ENCODE assay signal across 8 cellular contexts in the genomic region with DNA sequence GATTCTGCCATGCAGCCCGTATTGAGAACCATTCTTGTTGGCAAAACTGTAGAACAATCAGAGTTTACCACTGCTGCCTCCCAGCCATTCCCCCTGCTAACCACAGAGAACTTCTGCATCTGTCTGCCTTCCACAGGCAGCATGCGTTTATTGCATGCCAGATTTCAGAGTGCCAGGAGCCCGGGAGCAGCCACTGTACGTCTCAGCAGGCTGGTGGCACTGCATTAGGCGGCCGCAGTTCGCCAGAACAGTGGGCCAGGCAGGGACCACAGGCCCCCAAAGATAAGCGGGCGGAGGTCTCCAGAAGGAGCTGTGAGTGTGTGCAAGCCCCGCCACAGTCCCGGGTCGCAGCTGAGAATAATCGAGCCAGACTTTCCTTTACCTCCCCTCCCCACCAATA. TPM values are rescaled to one million over a fixed set of nuclear protein-coding genes. Genes with fewer than 3 reads are reported as not detected.
A peak's percentile ranks its signal among the peaks of the same experiment; 100 is the strongest.
DNase-seq lines count a peak whose midpoint lies in the region; ATAC-seq, FAIRE-seq and TF ChIP-seq lines count a peak whose summit lies in the region.

No MANE protein-coding gene starts in this region.

- FAIRE-seq in small intestine (lab: Jason Lieb, UNC): no peak
- no peak for FAIRE-seq in HTR-8/SVneo (lab: Jason Lieb, UNC)

- 10 to 29% (median 16%) methylated on average over 12 to 13 of the region's 13 CpGs for WGBS in small intestine, 3 donors

- H3K36me3 ChIP-seq in small intestine (ENCODE audit: control insufficient read depth in 2 of 2, insufficient read depth in 2 of 2, low read length in 2 of 2): no peaks in the 10 kb centered on the region

- no peaks in the 10 kb centered on the region for H3K9me3 ChIP-seq in small intestine (ENCODE audit: control insufficient read depth, low read depth)

- peak; percentile 34 for ATAC-seq in GM19023 (IDR thresholded peaks at IDR 0.05; ENCODE audit: unreplicated experiment)
- ATAC-seq in SK-N-SH treated with all-trans-retinoic acid at 6 μM for 48 hours: peak; percentile 88
- no peak for ATAC-seq in HG02763 (IDR thresholded peaks at IDR 0.05; ENCODE audit: unreplicated experiment)

- DNase-seq in AG04449 (ENCODE audit: low read depth, low spot score) (no peak), globus pallidus (ENCODE audit: low spot score) (peak; percentile 51), small intestine (peak; percentile 20), HTR-8/SVneo (ENCODE audit: insufficient read length, low spot score) (no peak), NCI-H2029 treated with DMSO at 0.1 percent for 48 hours (lab: John Stamatoyannopoulos, UW) (no peak)

- H3K4me3 ChIP-seq in AG04449 (ENCODE audit: low read depth, low read length) (peak overlapping the region; percentile 45), small intestine (ENCODE audit: low read depth in 1 of 2, low read length in 2 of 2) (peak overlapping the region in 1 of 2 donors; percentile 9)

- CTCF ChIA-PET in AG04449 (lab: Yijun Ruan, JAX): interaction anchor here (0.7 to 5.2 kb wide), 33 partner anchors 10 to 450 kb away, joined by 3 to 101 read pairs (median 5); a partner anchor contains a TSS

- TF ChIP-seq CTCF in AG04449 (IDR thresholded peaks at IDR 0.05; ENCODE audit: insufficient read depth, low read length, missing control alignments): no peak

- no peaks in the 10 kb centered on the region for H3K4me1 ChIP-seq in small intestine (ENCODE audit: control insufficient read depth in 2 of 2, insufficient read depth in 1 of 2, low read depth in 1 of 2, low read length in 1 of 2)

- H3K27me3 ChIP-seq in small intestine (ENCODE audit: control insufficient read depth in 2 of 2, insufficient read depth in 2 of 2, low read length in 2 of 2): no peaks in the 10 kb centered on the region

- H3K27ac ChIP-seq in small intestine (ENCODE audit: low read depth in 1 of 2, low read length in 1 of 2): no peak overlapping the region

- POLR2A ChIA-PET in AG04449 (lab: Yijun Ruan, JAX): interaction anchor here (0.5 kb wide), 1 partner anchor 513 kb away, joined by 3 read pairs; no protein-coding TSS in a partner anchor

TF ChIP-seq in SK-N-SH treated with all-trans-retinoic acid at 6 μM for 48 hours, 23 proteins besides CTCF, POLR2A, EP300 and RAD21:
- TF ChIP-seq CREB5 (CRISPR knock-in tag; IDR thresholded peaks at IDR 0.05; ENCODE audit: low read depth): no peak
- no peak for TF ChIP-seq CSDC2 (CRISPR knock-in tag; IDR thresholded peaks at IDR 0.05)
- no peak for TF ChIP-seq ZFP30 (CRISPR knock-in tag; IDR thresholded peaks at IDR 0.05)
- TF ChIP-seq ISL1 (CRISPR knock-in tag; IDR thresholded peaks at IDR 0.05): no peak
- no peak for TF ChIP-seq GLIS3 (CRISPR knock-in tag; IDR thresholded peaks at IDR 0.05)
- TF ChIP-seq ZNF8 (CRISPR knock-in tag; IDR thresholded peaks at IDR 0.05): no peak
- no peak for TF ChIP-seq ARNTL (CRISPR knock-in tag; IDR thresholded peaks at IDR 0.05; ENCODE audit: borderline replicate concordance, low read depth)
- no peak for TF ChIP-seq ZFP3 (CRISPR knock-in tag; IDR thresholded peaks at IDR 0.05)
- TF ChIP-seq, protein P1, sequence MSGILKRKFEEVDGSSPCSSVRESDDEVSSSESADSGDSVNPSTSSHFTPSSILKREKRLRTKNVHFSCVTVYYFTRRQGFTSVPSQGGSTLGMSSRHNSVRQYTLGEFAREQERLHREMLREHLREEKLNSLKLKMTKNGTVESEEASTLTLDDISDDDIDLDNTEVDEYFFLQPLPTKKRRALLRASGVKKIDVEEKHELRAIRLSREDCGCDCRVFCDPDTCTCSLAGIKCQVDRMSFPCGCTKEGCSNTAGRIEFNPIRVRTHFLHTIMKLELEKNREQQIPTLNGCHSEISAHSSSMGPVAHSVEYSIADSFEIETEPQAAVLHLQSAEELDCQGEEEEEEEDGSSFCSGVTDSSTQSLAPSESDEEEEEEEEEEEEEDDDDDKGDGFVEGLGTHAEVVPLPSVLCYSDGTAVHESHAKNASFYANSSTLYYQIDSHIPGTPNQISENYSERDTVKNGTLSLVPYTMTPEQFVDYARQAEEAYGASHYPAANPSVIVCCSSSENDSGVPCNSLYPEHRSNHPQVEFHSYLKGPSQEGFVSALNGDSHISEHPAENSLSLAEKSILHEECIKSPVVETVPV (CRISPR knock-in tag; IDR thresholded peaks at IDR 0.05): no peak
- TF ChIP-seq, protein P2, sequence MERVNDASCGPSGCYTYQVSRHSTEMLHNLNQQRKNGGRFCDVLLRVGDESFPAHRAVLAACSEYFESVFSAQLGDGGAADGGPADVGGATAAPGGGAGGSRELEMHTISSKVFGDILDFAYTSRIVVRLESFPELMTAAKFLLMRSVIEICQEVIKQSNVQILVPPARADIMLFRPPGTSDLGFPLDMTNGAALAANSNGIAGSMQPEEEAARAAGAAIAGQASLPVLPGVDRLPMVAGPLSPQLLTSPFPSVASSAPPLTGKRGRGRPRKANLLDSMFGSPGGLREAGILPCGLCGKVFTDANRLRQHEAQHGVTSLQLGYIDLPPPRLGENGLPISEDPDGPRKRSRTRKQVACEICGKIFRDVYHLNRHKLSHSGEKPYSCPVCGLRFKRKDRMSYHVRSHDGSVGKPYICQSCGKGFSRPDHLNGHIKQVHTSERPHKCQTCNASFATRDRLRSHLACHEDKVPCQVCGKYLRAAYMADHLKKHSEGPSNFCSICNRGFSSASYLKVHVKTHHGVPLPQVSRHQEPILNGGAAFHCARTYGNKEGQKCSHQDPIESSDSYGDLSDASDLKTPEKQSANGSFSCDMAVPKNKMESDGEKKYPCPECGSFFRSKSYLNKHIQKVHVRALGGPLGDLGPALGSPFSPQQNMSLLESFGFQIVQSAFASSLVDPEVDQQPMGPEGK (CRISPR knock-in tag; IDR thresholded peaks at IDR 0.05; ENCODE audit: borderline replicate concordance): no peak
- TF ChIP-seq ZNF70 (CRISPR knock-in tag; IDR thresholded peaks at IDR 0.05): no peak
- no peak for TF ChIP-seq RARB (CRISPR knock-in tag; IDR thresholded peaks at IDR 0.05)
- TF ChIP-seq TSHZ2 (CRISPR knock-in tag; IDR thresholded peaks at IDR 0.05): no peak
- no peak for TF ChIP-seq ZNF565 (CRISPR knock-in tag; conservative IDR thresholded peaks at IDR 0.05; ENCODE audit: low read depth)

RNA-seq across cellular contexts. Expression of gene ZNF467, which starts 31.8 kb away (rescaled TPM):
- 1 to 10 TPM in 2 of 3 donors, under 1 TPM in 1; 0.67 to 5.6 (median 3.2) TPM for polyA plus RNA-seq in small intestine

Comparison
In these comparisons a context has a peak if more than half of its experiments do, and no peak if none do; other contexts are left out.
1. DNase-seq: peak in globus pallidus (single experiment) and small intestine (single experiment); none in AG04449 (single experiment), HTR-8/SVneo (single experiment) and NCI-H2029 treated with DMSO at 0.1 percent for 48 hours (single experiment).